ENCODE assay signal across 19 cellular contexts in the genomic region with DNA sequence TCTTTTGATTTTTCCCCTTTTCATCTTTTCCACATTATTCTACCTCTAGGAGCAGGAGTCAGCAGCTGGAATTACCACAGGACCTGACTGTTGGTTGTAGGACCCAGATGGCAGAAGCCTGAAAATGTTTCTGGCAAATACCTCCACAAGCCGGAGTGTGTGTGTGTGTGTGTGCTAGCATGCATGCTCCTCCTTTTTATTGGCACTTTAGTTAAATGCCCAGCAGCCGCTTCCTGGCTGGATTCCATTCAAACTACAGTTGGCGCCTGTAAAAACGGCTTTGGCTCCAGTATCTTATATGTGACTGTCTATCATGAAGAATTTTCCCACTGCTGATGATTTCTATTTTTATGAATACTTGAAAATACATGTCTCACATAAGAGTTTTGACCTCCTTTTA.
DNase-seq lines count a peak whose midpoint lies in the region; ATAC-seq and TF ChIP-seq lines count a peak whose summit lies in the region.
"Had no signal": no experiment of that assay in that cellular context is flagged by ENCODE, and none has a peak within 500 bp of the region (broad histone marks: within the 10 kb centered on the region; RNA-seq: fewer than 3 reads in every experiment).

No MANE protein-coding gene starts in this region.

- no peak overlapping the region for H3K4me3 ChIP-seq in LNCaP clone FGC (ENCODE audit: low read depth, low read length)
- H3K4me3 ChIP-seq: breast epithelium, left ventricle myocardium inferior, tibial nerve had no signal

- DNase-seq in COLO829 (ENCODE audit: low spot score) (peak; percentile 44), LNCaP clone FGC (ENCODE audit: low read depth) (peak; percentile 91), NCI-H748 (lab: John Stamatoyannopoulos, UW; ENCODE audit: unreplicated experiment) (peak; percentile 74), islet precursor cell (peak; percentile 78), DMS53 treated with DMSO at 0.1 percent for 48 hours (lab: John Stamatoyannopoulos, UW; ENCODE audit: unreplicated experiment) (no peak), SIG-M5 treated with dmso at 0.1 percent for 504 hours (lab: John Stamatoyannopoulos, UW; ENCODE audit: unreplicated experiment) (no peak)
- DNase-seq: activated CD4-positive, alpha-beta T cell treated with anti-CD3 and anti-CD28 coated beads for 36 hours; activated CD8-positive, alpha-beta memory T cell treated with anti-CD3 and anti-CD28 coated beads, Interleukin-2, amount 50 U/mL, for 48 hours; Caco-2; hippocampal formation; left ventricle myocardium inferior; naive thymus-derived CD8-positive, alpha-beta T cell; SIG-M5; stimulated activated CD4-positive, alpha-beta T cell treated with anti-CD3 and anti-CD28 coated beads, Interleukin-2, amount 100 ng/mL, for 24 hours; T1000 had no signal

- ATAC-seq in HG03378 (IDR thresholded peaks at IDR 0.05; ENCODE audit: unreplicated experiment), result no peak
- no peak for ATAC-seq in GM18502 (IDR thresholded peaks at IDR 0.05; ENCODE audit: poor library complexity, unreplicated experiment)
- ATAC-seq: activated CD4-positive, alpha-beta T cell treated with anti-CD3 and anti-CD28 coated beads for 36 hours; naive thymus-derived CD8-positive, alpha-beta T cell had no signal

- no peak for TF ChIP-seq CTCF in LNCaP clone FGC (IDR thresholded peaks at IDR 0.05; ENCODE audit: control insufficient read depth, extremely low read depth, insufficient read depth)

Comparison
In these comparisons a context has a peak if more than half of its experiments do, and no peak if none do; other contexts are left out.
1. DNase-seq: peak in COLO829 (single experiment), LNCaP clone FGC (single experiment), NCI-H748 (single experiment) and islet precursor cell (single experiment); none in DMS53 treated with DMSO at 0.1 percent for 48 hours (single experiment) and SIG-M5 treated with dmso at 0.1 percent for 504 hours (single experiment).